Comparison of ENCODE assay signal across 14 cellular contexts in the genomic region with DNA sequence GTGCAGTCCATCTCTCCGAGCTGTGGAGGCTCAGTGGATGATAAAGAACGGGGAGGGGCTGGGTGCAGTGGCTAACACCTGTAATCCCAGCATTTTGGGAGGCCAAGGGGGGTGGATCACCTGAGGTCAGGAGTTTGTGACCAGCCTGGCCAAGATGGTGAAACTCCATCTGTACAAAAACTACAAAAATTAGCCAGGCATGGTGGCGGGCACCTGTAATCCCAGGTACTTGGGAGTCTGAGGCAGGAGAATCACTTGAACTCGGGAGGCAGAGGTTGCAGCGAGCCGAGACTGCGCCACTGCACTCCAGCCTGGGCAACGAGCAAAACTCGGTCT. TPM values are rescaled to one million over a fixed set of nuclear protein-coding genes. Genes with fewer than 3 reads are reported as not detected.
DNase-seq lines count a peak whose midpoint lies in the region; ATAC-seq, FAIRE-seq and TF ChIP-seq lines count a peak whose summit lies in the region.
"Not testable (repeated sequence)": the region's sequence is repeated elsewhere in the genome, so short reads cannot be mapped to it uniquely, and the experiment has no call there.
"Had no signal": no experiment of that assay in that cellular context is flagged by ENCODE, and none has a peak within 500 bp of the region (broad histone marks: within the 10 kb centered on the region; RNA-seq: fewer than 3 reads in every experiment).

No MANE protein-coding gene starts in this region.

- not testable (repeated sequence) for H3K9me1 ChIP-seq in K562 (ENCODE audit: control insufficient read depth, insufficient read depth, low read length); keratinocyte (ENCODE audit: control insufficient read depth, extremely low read depth, insufficient read depth, low read length)

- not testable (repeated sequence) for H3K9me3 Mint-ChIP-seq in CD8-positive, alpha-beta T cell; activated CD4-positive, alpha-beta T cell treated with anti-CD3 and anti-CD28 coated beads for 36 hours (ENCODE audit: low read depth); activated T-helper 1 cell treated with anti-CD3 and anti-CD28 coated beads, Interleukin-12 subunit alpha, Interleukin-12 subunit beta, Interleukin-2, Interleukin-4 antibody, amounts not matched to agents 30 ng/mL and 10 ng/mL and 1 ng/mL, durations not matched to agents 14 hours and 24 hours and 36 hours

- CTCF ChIA-PET in CD8-positive, alpha-beta T cell (lab: Charles Lee), result interaction anchor here (0.7 to 13.4 kb wide), 24 partner anchors 10 to 409 kb away, joined by 3 to 149 read pairs (median 4); a partner anchor contains a TSS
- CTCF ChIA-PET in activated CD4-positive, alpha-beta T cell treated with anti-CD3 and anti-CD28 coated beads for 36 hours (lab: Charles Lee), result interaction anchor here (0.5 to 6.8 kb wide), 27 partner anchors 12 to 249 kb away, joined by 3 to 95 read pairs (median 5); a partner anchor contains a TSS
- CTCF ChIA-PET in K562 (lab: Yijun Ruan, JAX; ENCODE audit: low intra/inter-chr PET ratio), result interaction anchor here (0.8 to 1.6 kb wide), 3 partner anchors 147 to 415 kb away, joined by 3 to 4 read pairs (median 4); a partner anchor contains a TSS

- DNase-seq in CD8-positive, alpha-beta T cell; MM.1S; activated CD4-positive, alpha-beta T cell treated with anti-CD3 and anti-CD28 coated beads for 36 hours; activated T-helper 1 cell treated with anti-CD3 and anti-CD28 coated beads, Interleukin-12 subunit alpha, Interleukin-12 subunit beta, Interleukin-2, Interleukin-4 antibody, amounts not matched to agents 30 ng/mL and 10 ng/mL and 1 ng/mL, durations not matched to agents 14 hours and 24 hours and 36 hours (ENCODE audit: low spot score); K562 (ENCODE audit: extremely low read depth in 1 of 4, low spot score in 3 of 4); keratinocyte (ENCODE audit: low read depth, low spot score); tibial artery: not testable (repeated sequence)

- 22% methylated on average over 9 of the region's 9 CpGs for WGBS in K562 (ENCODE audit: insufficient coverage, low coverage, missing lambda C conversion rate)

- H3K4me1 Mint-ChIP-seq in CD8-positive, alpha-beta T cell (ENCODE audit: low read depth), result peaks cover 17% of the 10 kb centered on the region
- H3K4me1 Mint-ChIP-seq in activated CD4-positive, alpha-beta T cell treated with anti-CD3 and anti-CD28 coated beads for 36 hours, result peaks cover 29% of the 10 kb centered on the region
- peaks cover 23% of the 10 kb centered on the region for H3K4me1 Mint-ChIP-seq in activated T-helper 1 cell treated with anti-CD3 and anti-CD28 coated beads, Interleukin-12 subunit alpha, Interleukin-12 subunit beta, Interleukin-2, Interleukin-4 antibody, amounts not matched to agents 30 ng/mL and 10 ng/mL and 1 ng/mL, durations not matched to agents 14 hours and 24 hours and 36 hours (ENCODE audit: low read depth)

- in situ Hi-C loops in K562 (cut with MboI), result loop anchor here (25.0 kb wide), 1 partner anchor 408 kb away; no protein-coding TSS in a partner anchor

- TF ChIP-seq POLR2A in K562 (conservative IDR thresholded peaks at IDR 0.05), result not testable (repeated sequence)

- not testable (repeated sequence) for FAIRE-seq in K562 (lab: Jason Lieb, UNC); keratinocyte (lab: Jason Lieb, UNC)

- not testable (repeated sequence) for H3K27me3 ChIP-seq in CD8-positive, alpha-beta T cell (ENCODE audit: insufficient read depth, low read length); MM.1S (replicated peaks; ENCODE audit: insufficient read depth, low read length); K562 (ENCODE audit: control insufficient read depth in 2 of 2, insufficient read depth in 2 of 2, low read length in 2 of 2); keratinocyte (ENCODE audit: control insufficient read depth, extremely low read depth, insufficient read depth, low read length); parathyroid adenoma (ENCODE audit: control insufficient read depth, insufficient read depth, low read length); tibial artery

- H3K4me3 ChIP-seq in CD8-positive, alpha-beta T cell (ENCODE audit: low read depth, low read length); MM.1S (ENCODE audit: low read length); K562; keratinocyte (ENCODE audit: control insufficient read depth in 2 of 3, extremely low read depth in 1 of 3, insufficient read depth in 2 of 3, low read depth in 1 of 3, low read length in 3 of 3); parathyroid adenoma (ENCODE audit: low read depth, low read length): not testable (repeated sequence)
- H3K4me3 ChIP-seq in tibial artery, result peak overlapping the region; percentile 0 to 10

- not testable (repeated sequence) for H3K27ac ChIP-seq in CD8-positive, alpha-beta T cell (ENCODE audit: low read depth, low read length); K562 (ENCODE audit: extremely low read depth, low read depth, low read length); keratinocyte (ENCODE audit: control insufficient read depth, insufficient read depth, low read length); parathyroid adenoma
- peak overlapping the region; percentile 30; the same call in 1 of the 2 replicates for H3K27ac ChIP-seq in MM.1S (ENCODE audit: low read length)
- peak overlapping the region in 1 of 2 donors; percentile 62 for H3K27ac ChIP-seq in tibial artery

- H3K9ac ChIP-seq in MM.1S (ENCODE audit: low read length); K562 (ENCODE audit: insufficient read depth in 1 of 2, low read depth in 2 of 2, low read length in 2 of 2); keratinocyte (ENCODE audit: control insufficient read depth, extremely low read depth, insufficient read depth, low read length); parathyroid adenoma: not testable (repeated sequence)

- not testable (repeated sequence) for BruUV-seq in K562 (replicated peaks; lab: Mats Ljungman, UMichigan)

- dilution Hi-C loops in keratinocyte (cut with MboI; ENCODE audit: extremely low pct_ligation_motif_present, low sequenced_read_pairs), result not testable (repeated sequence)

- not testable (repeated sequence) for H3K9me2 ChIP-seq in MM.1S (replicated peaks; ENCODE audit: insufficient read depth, low read length)

- H3K4me3 Mint-ChIP-seq in CD8-positive, alpha-beta T cell, result peak overlapping the region; percentile 22
- H3K4me3 Mint-ChIP-seq in activated CD4-positive, alpha-beta T cell treated with anti-CD3 and anti-CD28 coated beads for 36 hours; activated T-helper 1 cell treated with anti-CD3 and anti-CD28 coated beads, Interleukin-12 subunit alpha, Interleukin-12 subunit beta, Interleukin-2, Interleukin-4 antibody, amounts not matched to agents 30 ng/mL and 10 ng/mL and 1 ng/mL, durations not matched to agents 14 hours and 24 hours and 36 hours: not testable (repeated sequence)

- H3K9me3 ChIP-seq in CD8-positive, alpha-beta T cell (ENCODE audit: low read length); MM.1S (replicated peaks; ENCODE audit: insufficient read depth, low read length); K562 (replicated peaks; ENCODE audit: control insufficient read depth, insufficient read depth, low read depth, low read length); keratinocyte (ENCODE audit: control insufficient read depth, low read depth, low read length); parathyroid adenoma (ENCODE audit: control insufficient read depth, low read length); tibial artery: not testable (repeated sequence)

- H3F3A ChIP-seq in MM.1S (ENCODE audit: insufficient read depth, low read length), result peaks cover 61% of the 10 kb centered on the region

- ATAC-seq in CD8-positive, alpha-beta T cell; activated CD4-positive, alpha-beta T cell treated with anti-CD3 and anti-CD28 coated beads for 36 hours; K562: not testable (repeated sequence)

- not testable (repeated sequence) for H3K27me3 Mint-ChIP-seq in CD8-positive, alpha-beta T cell (ENCODE audit: low read depth); activated CD4-positive, alpha-beta T cell treated with anti-CD3 and anti-CD28 coated beads for 36 hours; activated T-helper 1 cell treated with anti-CD3 and anti-CD28 coated beads, Interleukin-12 subunit alpha, Interleukin-12 subunit beta, Interleukin-2, Interleukin-4 antibody, amounts not matched to agents 30 ng/mL and 10 ng/mL and 1 ng/mL, durations not matched to agents 14 hours and 24 hours and 36 hours (ENCODE audit: insufficient read depth)

- not testable (repeated sequence) for H3K4me2 ChIP-seq in MM.1S (ENCODE audit: low read depth, low read length); parathyroid adenoma (ENCODE audit: low read length)
- H3K4me2 ChIP-seq in K562 (ENCODE audit: insufficient read depth, low read length) (peak overlapping the region; percentile 52; the same call in 1 of the 2 replicates), keratinocyte (ENCODE audit: control insufficient read depth, extremely low read depth, insufficient read depth, low read depth, low read length) (peak overlapping the region; percentile 54)

- H3K27ac Mint-ChIP-seq in CD8-positive, alpha-beta T cell, result peak overlapping the region; percentile 62
- H3K27ac Mint-ChIP-seq in activated CD4-positive, alpha-beta T cell treated with anti-CD3 and anti-CD28 coated beads for 36 hours, result peak overlapping the region; percentile 75
- H3K27ac Mint-ChIP-seq in activated T-helper 1 cell treated with anti-CD3 and anti-CD28 coated beads, Interleukin-12 subunit alpha, Interleukin-12 subunit beta, Interleukin-2, Interleukin-4 antibody, amounts not matched to agents 30 ng/mL and 10 ng/mL and 1 ng/mL, durations not matched to agents 14 hours and 24 hours and 36 hours, result peak overlapping the region; percentile 34

- TF ChIP-seq EP300 in K562 (IDR thresholded peaks at IDR 0.05; ENCODE audit: low read length), result not testable (repeated sequence)

- intact Hi-C loops in CD8-positive, alpha-beta T cell (cut with DNase I, micrococcal nuclease), result loop anchor here (1.0 to 2.0 kb wide), 9 partner anchors 17 to 195 kb away; a partner anchor contains a TSS
- intact Hi-C loops in activated CD4-positive, alpha-beta T cell treated with anti-CD3 and anti-CD28 coated beads for 36 hours (cut with DNase I, micrococcal nuclease), result loop anchor here (1.0 to 5.0 kb wide), 8 partner anchors 15 to 147 kb away; no protein-coding TSS in a partner anchor
- intact Hi-C loops in activated T-helper 1 cell treated with anti-CD3 and anti-CD28 coated beads, Interleukin-12 subunit alpha, Interleukin-12 subunit beta, Interleukin-2, Interleukin-4 antibody, amounts not matched to agents 30 ng/mL and 10 ng/mL and 1 ng/mL, durations not matched to agents 14 hours and 24 hours and 36 hours (cut with micrococcal nuclease), result loop anchor here (1.0 to 5.0 kb wide), 4 partner anchors 16 to 208 kb away; a partner anchor contains a TSS
- intact Hi-C loops in K562 (cut with micrococcal nuclease) (loop anchor here (5.0 to 10.0 kb wide), 3 partner anchors 208 to 408 kb away; a partner anchor contains a TSS), tibial artery (cut with DNase I; ENCODE audit: low total_unique reads) (loop anchor here (10.0 kb wide), 1 partner anchor 149 kb away; no protein-coding TSS in a partner anchor)

- peaks cover 18% of the 10 kb centered on the region for H3K79me2 ChIP-seq in MM.1S (ENCODE audit: low read length)
- not testable (repeated sequence) for H3K79me2 ChIP-seq in K562 (ENCODE audit: control insufficient read depth, insufficient read depth, low read length); keratinocyte (ENCODE audit: control insufficient read depth, insufficient read depth, low read length); parathyroid adenoma

- not testable (repeated sequence) for TF ChIP-seq RAD21 in K562 (CRISPR knock-in tag; conservative IDR thresholded peaks at IDR 0.05 in 1 of 2, IDR thresholded peaks at IDR 0.05 in 1 of 2)

- TF ChIP-seq CTCF in CD8-positive, alpha-beta T cell (IDR thresholded peaks at IDR 0.05); MM.1S (IDR thresholded peaks at IDR 0.05; ENCODE audit: low read length); K562 (IDR thresholded peaks at IDR 0.05 in 2 of 3, conservative IDR thresholded peaks at IDR 0.05 in 1 of 3; ENCODE audit: insufficient read depth in 2 of 3, low read depth in 1 of 3, low read length in 3 of 3); keratinocyte (optimal IDR thresholded peaks at IDR 0.05 in 1 of 3, IDR thresholded peaks at IDR 0.05 in 1 of 3, conservative IDR thresholded peaks at IDR 0.05 in 1 of 3; ENCODE audit: extremely low read depth in 1 of 3, insufficient read depth in 2 of 3, low read length in 3 of 3); parathyroid adenoma (IDR thresholded peaks at IDR 0.05); tibial artery (IDR thresholded peaks at IDR 0.05): not testable (repeated sequence)

- H3K4me1 ChIP-seq in CD8-positive, alpha-beta T cell (ENCODE audit: insufficient read depth, low read length), result peaks cover 16% of the 10 kb centered on the region
- not testable (repeated sequence) for H3K4me1 ChIP-seq in MM.1S (ENCODE audit: low read length); parathyroid adenoma
- H3K4me1 ChIP-seq in K562 (replicated peaks in 1 of 2; ENCODE audit: control insufficient read depth in 2 of 2, insufficient read depth in 2 of 2, low read length in 2 of 2), result peaks cover 0 to 37% of the 10 kb centered on the region in 2 experiments; a peak in 3 of 5 replicates
- peaks cover 12% of the 10 kb centered on the region for H3K4me1 ChIP-seq in keratinocyte (ENCODE audit: control insufficient read depth, extremely low read depth, insufficient read depth, low read length)
- peaks cover 0 to 21% (median 14%) of the 10 kb centered on the region in 4 donors for H3K4me1 ChIP-seq in tibial artery

- peaks cover 23% of the 10 kb centered on the region for H3K36me3 Mint-ChIP-seq in CD8-positive, alpha-beta T cell
- H3K36me3 Mint-ChIP-seq in activated CD4-positive, alpha-beta T cell treated with anti-CD3 and anti-CD28 coated beads for 36 hours (ENCODE audit: low read depth), result peaks cover 18% of the 10 kb centered on the region
- peaks cover 17% of the 10 kb centered on the region for H3K36me3 Mint-ChIP-seq in activated T-helper 1 cell treated with anti-CD3 and anti-CD28 coated beads, Interleukin-12 subunit alpha, Interleukin-12 subunit beta, Interleukin-2, Interleukin-4 antibody, amounts not matched to agents 30 ng/mL and 10 ng/mL and 1 ng/mL, durations not matched to agents 14 hours and 24 hours and 36 hours (ENCODE audit: low read depth)

- peaks cover 31% of the 10 kb centered on the region for H3K36me3 ChIP-seq in CD8-positive, alpha-beta T cell (ENCODE audit: insufficient read depth, low read length)
- H3K36me3 ChIP-seq in MM.1S (replicated peaks; ENCODE audit: insufficient read depth, low read length) (peaks cover 19% of the 10 kb centered on the region), tibial artery (peaks cover 29 to 46% (median 45%) of the 10 kb centered on the region in 3 donors)
- not testable (repeated sequence) for H3K36me3 ChIP-seq in K562 (ENCODE audit: control insufficient read depth, insufficient read depth, low read length); keratinocyte (ENCODE audit: control insufficient read depth in 2 of 2, extremely low read depth in 1 of 2, insufficient read depth in 2 of 2, low read length in 2 of 2); parathyroid adenoma (ENCODE audit: control insufficient read depth, insufficient read depth, low read length)

- H2AFZ ChIP-seq in MM.1S (ENCODE audit: low read length); keratinocyte (ENCODE audit: control insufficient read depth, low read length): not testable (repeated sequence)
- H2AFZ ChIP-seq in K562 (ENCODE audit: low read depth, low read length), result peak overlapping the region; percentile 76; the same call in 1 of the 2 replicates
- peak overlapping the region; percentile 59 for H2AFZ ChIP-seq in parathyroid adenoma

- peaks cover 37% of the 10 kb centered on the region for H4K20me1 ChIP-seq in MM.1S (ENCODE audit: insufficient read depth, low read length)
- not testable (repeated sequence) for H4K20me1 ChIP-seq in K562 (replicated peaks; ENCODE audit: control insufficient read depth, insufficient read depth, low read length); keratinocyte (ENCODE audit: control insufficient read depth, extremely low read depth, insufficient read depth, low read length)

- POLR2A ChIA-PET in CD8-positive, alpha-beta T cell (lab: Charles Lee), result interaction anchor here (0.6 to 5.5 kb wide), 9 partner anchors 15 to 219 kb away, joined by 3 to 61 read pairs (median 4); a partner anchor contains a TSS
- POLR2A ChIA-PET in activated CD4-positive, alpha-beta T cell treated with anti-CD3 and anti-CD28 coated beads for 36 hours (lab: Charles Lee), result interaction anchor here (0.5 to 6.5 kb wide), 11 partner anchors 10 to 350 kb away, joined by 3 to 58 read pairs (median 5); a partner anchor contains a TSS
- POLR2A ChIA-PET in K562 (lab: Yijun Ruan, JAX), result interaction anchor here (0.6 to 1.5 kb wide), 5 partner anchors 10 to 48 kb away, joined by 3 to 4 read pairs (median 3); no protein-coding TSS in a partner anchor

RNA-seq across cellular contexts. Expression of a gene that starts 17.4 kb away (rescaled TPM):
- 100 to 1,000 TPM; 408 to 413 TPM for total RNA-seq in CD8-positive, alpha-beta T cell
- 100 to 1,000 TPM; 179 to 191 TPM for total RNA-seq in activated CD4-positive, alpha-beta T cell treated with anti-CD3 and anti-CD28 coated beads for 36 hours
- 233 and 240 TPM in 2 replicates for total RNA-seq in activated T-helper 1 cell treated with anti-CD3 and anti-CD28 coated beads, Interleukin-12 subunit alpha, Interleukin-12 subunit beta, Interleukin-2, Interleukin-4 antibody, amounts not matched to agents 30 ng/mL and 10 ng/mL and 1 ng/mL, durations not matched to agents 14 hours and 24 hours and 36 hours
- 4.9 and 10.9 TPM in 2 replicates for total RNA-seq in K562 (2011; cell fraction: chromatin; rRNA removed; ENCODE audit: low replicate concordance)
- 7.4 and 9.2 TPM in 2 replicates for total RNA-seq in K562 (2011; cell fraction: nucleolus; rRNA removed)
- total RNA-seq in K562 (2011; cell fraction: nucleoplasm; rRNA removed), result 4.5 TPM in 2 replicates
- 6.5 and 7.1 TPM in 2 replicates for total RNA-seq in K562 (2014; rRNA removed)
- total RNA-seq in K562 (2014; rRNA removed; fragmentation: Illumina TruSeq; extraction: Trizol), result 0.83 and 1.9 TPM in 2 replicates
- total RNA-seq in K562 (2015; rRNA removed; fragmentation: Illumina TruSeq; extraction: Trizol), result 4.1 and 5.1 TPM in 2 replicates
- total RNA-seq in K562 (2021), result 11.0 and 12.4 TPM in 2 replicates
- polyA plus RNA-seq in K562 (2011; rRNA removed), result 3.0 and 4.5 TPM in 2 replicates
- polyA plus RNA-seq in K562 (2011; cell fraction: cytosol; rRNA removed), result 3.0 and 9.9 TPM in 2 replicates
- polyA plus RNA-seq in K562 (2011; cell fraction: nucleus; rRNA removed), result 8.8 and 17.2 TPM in 2 replicates
- 6.1 and 12.4 TPM in 2 replicates for polyA plus RNA-seq in K562 (2012)
- 3.0 and 6.8 TPM in 2 replicates for polyA plus RNA-seq in K562 (2014; fragmentation: Illumina TruSeq; extraction: Trizol)
- polyA plus RNA-seq in K562 (2014; fragmentation: Nextera tagmentation; extraction: Ambion mirVana), result under 1 TPM; 0.14 to 0.17 TPM
- 8.4 and 12.5 TPM in 2 replicates for polyA plus RNA-seq in K562 (2014; rRNA removed)
- 0.93 and 1.1 TPM in 2 replicates for polyA minus RNA-seq in K562 (2011; rRNA and poly(A)+ RNA removed)
- polyA minus RNA-seq in K562 (2011; cell fraction: cytosol; rRNA and poly(A)+ RNA removed), result 2.8 and 6.6 TPM in 2 replicates
- polyA minus RNA-seq in K562 (2011; cell fraction: nucleus; rRNA and poly(A)+ RNA removed), result 3.9 and 5.2 TPM in 2 replicates
- 1.6 to 2.8 TPM (median 1.9 TPM) in 3 replicates for polyA plus RNA-seq in keratinocyte
- 3.4 TPM for polyA plus RNA-seq in keratinocyte (2011; ENCODE audit: low read depth)
- 0.98 and 2.6 TPM in 2 replicates for polyA plus RNA-seq in keratinocyte (2011; cell fraction: cytosol; rRNA removed)
- 2.4 and 3.3 TPM in 2 replicates for polyA plus RNA-seq in keratinocyte (2011; cell fraction: nucleus; rRNA removed)
- 3.0 and 4.9 TPM in 2 replicates for polyA plus RNA-seq in keratinocyte (2012; ENCODE audit: low replicate concordance)
- 0.86 to 4.1 TPM (median 0.93 TPM) in 3 replicates for polyA minus RNA-seq in keratinocyte
- 3.1 TPM for polyA minus RNA-seq in keratinocyte (2011; cell fraction: cytosol; rRNA and poly(A)+ RNA removed)
- 1.0 and 2.4 TPM in 2 replicates for polyA minus RNA-seq in keratinocyte (2011; cell fraction: nucleus; rRNA and poly(A)+ RNA removed)

RNA-seq across cellular contexts. Expression of a gene that starts 48.8 kb away (rescaled TPM):
- not detected for total RNA-seq in CD8-positive, alpha-beta T cell
- under 1 TPM; 0.33 to 0.41 TPM for total RNA-seq in activated CD4-positive, alpha-beta T cell treated with anti-CD3 and anti-CD28 coated beads for 36 hours
- 0.54 and 0.75 TPM in 2 replicates for total RNA-seq in activated T-helper 1 cell treated with anti-CD3 and anti-CD28 coated beads, Interleukin-12 subunit alpha, Interleukin-12 subunit beta, Interleukin-2, Interleukin-4 antibody, amounts not matched to agents 30 ng/mL and 10 ng/mL and 1 ng/mL, durations not matched to agents 14 hours and 24 hours and 36 hours
- total RNA-seq in K562 (2011; cell fraction: chromatin; rRNA removed; ENCODE audit: low replicate concordance), result not detected in 2 replicates
- not detected in 2 replicates for total RNA-seq in K562 (2011; cell fraction: nucleolus; rRNA removed)
- not detected in 2 replicates for total RNA-seq in K562 (2011; cell fraction: nucleoplasm; rRNA removed)
- total RNA-seq in K562 (2014; rRNA removed), result not detected in 2 replicates
- total RNA-seq in K562 (2014; rRNA removed; fragmentation: Illumina TruSeq; extraction: Trizol), result not detected in 2 replicates
- total RNA-seq in K562 (2015; rRNA removed; fragmentation: Illumina TruSeq; extraction: Trizol), result not detected in 2 replicates
- total RNA-seq in K562 (2021), result not detected in 2 replicates
- polyA plus RNA-seq in K562 (2011; rRNA removed), result not detected in 2 replicates
- not detected in 2 replicates for polyA plus RNA-seq in K562 (2011; cell fraction: cytosol; rRNA removed)
- not detected in 2 replicates for polyA plus RNA-seq in K562 (2011; cell fraction: nucleus; rRNA removed)
- polyA plus RNA-seq in K562 (2012), result not detected in 2 replicates
- not detected in 2 replicates for polyA plus RNA-seq in K562 (2014; fragmentation: Illumina TruSeq; extraction: Trizol)
- polyA plus RNA-seq in K562 (2014; fragmentation: Nextera tagmentation; extraction: Ambion mirVana), result not detected
- not detected in 2 replicates for polyA plus RNA-seq in K562 (2014; rRNA removed)
- not detected in 2 replicates for polyA minus RNA-seq in K562 (2011; rRNA and poly(A)+ RNA removed)
- polyA minus RNA-seq in K562 (2011; cell fraction: cytosol; rRNA and poly(A)+ RNA removed), result not detected in 2 replicates
- polyA minus RNA-seq in K562 (2011; cell fraction: nucleus; rRNA and poly(A)+ RNA removed), result not detected in 2 replicates
- 0.05 to 0.06 TPM in 2 of 3 replicates, not detected in the other for polyA plus RNA-seq in keratinocyte
- polyA plus RNA-seq in keratinocyte (2011; ENCODE audit: low read depth), result not detected
- polyA plus RNA-seq in keratinocyte (2011; cell fraction: cytosol; rRNA removed), result not detected in 2 replicates
- 0.15 and 0.48 TPM in 2 replicates for polyA plus RNA-seq in keratinocyte (2011; cell fraction: nucleus; rRNA removed)
- 0.20 TPM in 1 of 2 replicates, not detected in the other for polyA plus RNA-seq in keratinocyte (2012; ENCODE audit: low replicate concordance)
- polyA minus RNA-seq in keratinocyte, result not detected in 3 replicates
- polyA minus RNA-seq in keratinocyte (2011; cell fraction: cytosol; rRNA and poly(A)+ RNA removed), result not detected
- polyA minus RNA-seq in keratinocyte (2011; cell fraction: nucleus; rRNA and poly(A)+ RNA removed), result 0.32 TPM in 1 of 2 replicates, not detected in the other
- total RNA-seq: chondrocyte, fibroblast of lung, gastroesophageal sphincter, SJSA1, WTC11 had no signal
- polyA plus RNA-seq: BJ, fibroblast of lung had no signal

Comparison
In these comparisons a context has a peak if more than half of its experiments do, and no peak if none do; other contexts are left out.
1. RNA of a gene that starts 17.4 kb away (total RNA-seq): 408 to 413 TPM in CD8-positive, alpha-beta T cell, 233 to 240 TPM in activated T-helper 1 cell treated with anti-CD3 and anti-CD28 coated beads, Interleukin-12 subunit alpha, Interleukin-12 subunit beta, Interleukin-2, Interleukin-4 antibody, amounts not matched to agents 30 ng/mL and 10 ng/mL and 1 ng/mL, durations not matched to agents 14 hours and 24 hours and 36 hours and 179 to 191 TPM in activated CD4-positive, alpha-beta T cell treated with anti-CD3 and anti-CD28 coated beads for 36 hours; 0.83 to 12.4 TPM in K562; every median in the first group is over 10 times any median in the second.
2. Peak in every context shown above with its lines, with median percentiles within 50 percentile points of each other: H3K27ac Mint-ChIP-seq.